ENCODE assay signal across 1 cellular context in genomic region chr7:152464312-152465117, GRCh38.
TF ChIP-seq lines count a peak whose summit lies in the region.

No MANE protein-coding gene starts in this region.

TF ChIP-seq in K562, 482 proteins besides CTCF, POLR2A, EP300 and RAD21 (continued from another document and continues in another):
- 0 out of 2 replicates have a peak, but pooled peaks have one; percentile 29 for TF ChIP-seq ZNF449 (CRISPR knock-in tag; IDR thresholded peaks at IDR 0.05)
- peak; percentile 99 for TF ChIP-seq FUS (optimal IDR thresholded peaks at IDR 0.05; ENCODE audit: low read depth, low read length)
- TF ChIP-seq GABPA (tag; conservative IDR thresholded peaks at IDR 0.05; ENCODE audit: low read depth): peak; percentile 90
- TF ChIP-seq CREBBP (IDR thresholded peaks at IDR 0.05; ENCODE audit: low read depth, low read length): no peak
- no peak for TF ChIP-seq FOXM1 (IDR thresholded peaks at IDR 0.05; ENCODE audit: low read depth)
- TF ChIP-seq FOXM1 (CRISPR knock-in tag; IDR thresholded peaks at IDR 0.05; ENCODE audit: low read depth): peak; percentile 95; the same call in 1 of the 2 replicates
- peak; percentile 71 for TF ChIP-seq ETS2 (tag; IDR thresholded peaks at IDR 0.05; ENCODE audit: borderline replicate concordance, poor library complexity, severe bottlenecking)
- no peak for TF ChIP-seq STAT5B (CRISPR knock-in tag; IDR thresholded peaks at IDR 0.05)
- 0 out of 2 replicates have a peak, but pooled peaks have one; percentile 18 for TF ChIP-seq E2F5 (CRISPR knock-in tag; IDR thresholded peaks at IDR 0.05)
- peak; percentile 56; the same call in 1 of the 2 replicates for TF ChIP-seq SMARCC2 (IDR thresholded peaks at IDR 0.05; ENCODE audit: low read depth)
- TF ChIP-seq BHLHE40 (IDR thresholded peaks at IDR 0.05; ENCODE audit: low read length): 0 out of 2 replicates have a peak, but pooled peaks have one; percentile 6
- 0 out of 2 replicates have a peak, but pooled peaks have one; percentile 9 for TF ChIP-seq RERE (CRISPR knock-in tag; IDR thresholded peaks at IDR 0.05; ENCODE audit: borderline replicate concordance)
- no peak for TF ChIP-seq EZH2 (IDR thresholded peaks at IDR 0.05; ENCODE audit: borderline replicate concordance, low read depth, low read length)
- TF ChIP-seq NRF1 (conservative IDR thresholded peaks at IDR 0.05 in 1 of 2, IDR thresholded peaks at IDR 0.05 in 1 of 2): peak; percentile 69 to 73
- peak; percentile 37; the same call in 1 of the 2 replicates for TF ChIP-seq MXI1 (IDR thresholded peaks at IDR 0.05; ENCODE audit: low read depth, low read length)
- TF ChIP-seq ZFP36 (IDR thresholded peaks at IDR 0.05; ENCODE audit: low read depth, low read length, partially characterized antibody): no peak
- peak; percentile 72; the same call in 1 of the 2 replicates for TF ChIP-seq GABPB1 (CRISPR knock-in tag; IDR thresholded peaks at IDR 0.05)
- TF ChIP-seq CREB1 (IDR thresholded peaks at IDR 0.05): no peak
- peak; percentile 47; the same call in 1 of the 2 replicates for TF ChIP-seq CREB1 (CRISPR knock-in tag; IDR thresholded peaks at IDR 0.05)
- TF ChIP-seq HMGXB4 (CRISPR knock-in tag; IDR thresholded peaks at IDR 0.05): peak; percentile 96; the same call in 1 of the 2 replicates
- TF ChIP-seq TCF3 (CRISPR knock-in tag; IDR thresholded peaks at IDR 0.05): peak; percentile 23
- no peak for TF ChIP-seq NUFIP1 (IDR thresholded peaks at IDR 0.05; ENCODE audit: partially characterized antibody)
- TF ChIP-seq, protein P1, sequence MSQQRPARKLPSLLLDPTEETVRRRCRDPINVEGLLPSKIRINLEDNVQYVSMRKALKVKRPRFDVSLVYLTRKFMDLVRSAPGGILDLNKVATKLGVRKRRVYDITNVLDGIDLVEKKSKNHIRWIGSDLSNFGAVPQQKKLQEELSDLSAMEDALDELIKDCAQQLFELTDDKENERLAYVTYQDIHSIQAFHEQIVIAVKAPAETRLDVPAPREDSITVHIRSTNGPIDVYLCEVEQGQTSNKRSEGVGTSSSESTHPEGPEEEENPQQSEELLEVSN (IDR thresholded peaks at IDR 0.05; ENCODE audit: borderline replicate concordance in 1 of 2, extremely low read depth in 1 of 2, insufficient read depth in 1 of 2, insufficient read length in 1 of 2, low read depth in 1 of 2, low read length in 1 of 2, poor library complexity in 1 of 2, severe bottlenecking in 1 of 2): peak in 1 of 2 experiments; percentile 81
- TF ChIP-seq SMARCA4 (IDR thresholded peaks at IDR 0.05): no peak; the same call in 1 of the 2 replicates
- peak; percentile 61; the same call in 1 of the 2 replicates for TF ChIP-seq SIN3B (IDR thresholded peaks at IDR 0.05; ENCODE audit: low read depth)
- TF ChIP-seq TBP (optimal IDR thresholded peaks at IDR 0.05; ENCODE audit: low read depth, low read length): peak; percentile 83
- TF ChIP-seq ZNF639 (CRISPR knock-in tag; conservative IDR thresholded peaks at IDR 0.05 in 1 of 2, IDR thresholded peaks at IDR 0.05 in 1 of 2): peak in 1 of 2 experiments; percentile 98; a peak in 2 of 4 replicates
- TF ChIP-seq RBM22 (IDR thresholded peaks at IDR 0.05; ENCODE audit: low read depth, low read length, poor library complexity, severe bottlenecking): peak; percentile 95
- peak; percentile 12; the same call in 1 of the 2 replicates for TF ChIP-seq MBD2 (IDR thresholded peaks at IDR 0.05; ENCODE audit: borderline replicate concordance, low read depth)
- peak; percentile 65 for TF ChIP-seq HMBOX1 (IDR thresholded peaks at IDR 0.05)
- peak; percentile 89 for TF ChIP-seq HNRNPL (IDR thresholded peaks at IDR 0.05; ENCODE audit: low read depth, low read length)
- TF ChIP-seq E2F3 (CRISPR knock-in tag; IDR thresholded peaks at IDR 0.05): peak; percentile 25; the same call in 1 of the 2 replicates
- peak; percentile 79 for TF ChIP-seq L3MBTL2 (IDR thresholded peaks at IDR 0.05)
- TF ChIP-seq PML (IDR thresholded peaks at IDR 0.05; ENCODE audit: low read length): peak; percentile 14; the same call in 1 of the 2 replicates
- 0 out of 2 replicates have a peak, but pooled peaks have one; percentile 14 for TF ChIP-seq TRIM28 (IDR thresholded peaks at IDR 0.05)
- peak; percentile 71 to 74; a peak in 2 of 4 replicates for TF ChIP-seq SIN3A (IDR thresholded peaks at IDR 0.05; ENCODE audit: borderline replicate concordance in 2 of 2, control insufficient read depth in 1 of 2, low read depth in 2 of 2, low read length in 2 of 2)
- no peak for TF ChIP-seq SREBF2 (CRISPR knock-in tag; IDR thresholded peaks at IDR 0.05)
- peak; percentile 46; the same call in 1 of the 2 replicates for TF ChIP-seq STAT6 (CRISPR knock-in tag; IDR thresholded peaks at IDR 0.05)
- TF ChIP-seq CAMTA2 (CRISPR knock-in tag; conservative IDR thresholded peaks at IDR 0.05): no peak
- 0 out of 2 replicates have a peak, but pooled peaks have one; percentile 24 for TF ChIP-seq ZNF445 (CRISPR knock-in tag; IDR thresholded peaks at IDR 0.05; ENCODE audit: low read depth)
- TF ChIP-seq ELF1 (tag; IDR thresholded peaks at IDR 0.05): peak; percentile 95
- peak; percentile 98 for TF ChIP-seq ZNF830 (CRISPR knock-in tag; IDR thresholded peaks at IDR 0.05)
- TF ChIP-seq E2F1 (CRISPR knock-in tag; IDR thresholded peaks at IDR 0.05): peak; percentile 88
- TF ChIP-seq, protein P2, sequence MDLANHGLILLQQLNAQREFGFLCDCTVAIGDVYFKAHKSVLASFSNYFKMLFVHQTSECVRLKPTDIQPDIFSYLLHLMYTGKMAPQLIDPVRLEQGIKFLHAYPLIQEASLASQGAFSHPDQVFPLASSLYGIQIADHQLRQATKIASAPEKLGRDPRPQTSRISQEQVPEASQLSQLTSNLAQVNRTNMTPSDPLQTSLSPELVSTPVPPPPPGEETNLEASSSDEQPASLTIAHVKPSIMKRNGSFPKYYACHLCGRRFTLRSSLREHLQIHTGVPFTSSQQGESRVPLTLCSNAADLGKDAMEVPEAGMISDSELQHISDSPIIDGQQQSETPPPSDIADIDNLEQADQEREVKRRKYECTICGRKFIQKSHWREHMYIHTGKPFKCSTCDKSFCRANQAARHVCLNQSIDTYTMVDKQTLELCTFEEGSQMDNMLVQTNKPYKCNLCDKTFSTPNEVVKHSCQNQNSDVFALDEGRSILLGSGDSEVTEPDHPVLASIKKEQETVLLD (IDR thresholded peaks at IDR 0.05): no peak; the same call in 1 of the 2 replicates
